ENCODE assay signal across 19 cellular contexts in genomic region chr6:98560418-98560817, GRCh38.
"Had no signal": no experiment of that assay in that cellular context is flagged by ENCODE, and none has a peak within 500 bp of the region (broad histone marks: within the 10 kb centered on the region; RNA-seq: fewer than 3 reads in every experiment).

No MANE protein-coding gene starts in this region.

- H3K4me3 ChIP-seq: prostate gland, sigmoid colon, spleen, stomach, tibial artery had no signal

- H3K9me3 ChIP-seq: prostate gland, sigmoid colon, spleen, stomach, tibial artery had no signal

- DNase-seq: cortex of kidney; effector memory CD8-positive, alpha-beta T cell; hypothalamus; kidney; mesenchymal stem cell; midbrain; naive thymus-derived CD4-positive, alpha-beta T cell; nucleus accumbens; right cardiac atrium; sigmoid colon; spleen; stimulated activated CD4-positive, alpha-beta T cell treated with anti-CD3 and anti-CD28 coated beads, Interleukin-2, amount 100 ng/mL, for 48 hours; stimulated activated naive CD4-positive, alpha-beta T cell; stomach; tibial artery had no signal

- H3K4me3 Mint-ChIP-seq: effector memory CD8-positive, alpha-beta T cell; naive thymus-derived CD4-positive, alpha-beta T cell; nephron; type B pancreatic cell had no signal

- H3K9me3 Mint-ChIP-seq: nephron, type B pancreatic cell had no signal

- H3K27me3 ChIP-seq: sigmoid colon, spleen, stomach, tibial artery had no signal

- H3K36me3 ChIP-seq: prostate gland, sigmoid colon, spleen, stomach, tibial artery had no signal

- H3K27ac Mint-ChIP-seq: effector memory CD8-positive, alpha-beta T cell; naive thymus-derived CD4-positive, alpha-beta T cell; nephron; type B pancreatic cell had no signal

- H3K4me1 Mint-ChIP-seq: naive thymus-derived CD4-positive, alpha-beta T cell; nephron had no signal

- H3K36me3 Mint-ChIP-seq: naive thymus-derived CD4-positive, alpha-beta T cell; type B pancreatic cell had no signal

- H3K4me1 ChIP-seq: prostate gland, sigmoid colon, spleen, stomach, tibial artery had no signal

- ATAC-seq: effector memory CD8-positive, alpha-beta T cell; left lobe of liver; naive thymus-derived CD4-positive, alpha-beta T cell; right cardiac atrium had no signal

- H3K27me3 Mint-ChIP-seq: effector memory CD8-positive, alpha-beta T cell had no signal

- H3K27ac ChIP-seq: prostate gland, sigmoid colon, spleen, stomach, tibial artery had no signal
